8 cellular contexts compared by ENCODE assay signal in the genomic region with DNA sequence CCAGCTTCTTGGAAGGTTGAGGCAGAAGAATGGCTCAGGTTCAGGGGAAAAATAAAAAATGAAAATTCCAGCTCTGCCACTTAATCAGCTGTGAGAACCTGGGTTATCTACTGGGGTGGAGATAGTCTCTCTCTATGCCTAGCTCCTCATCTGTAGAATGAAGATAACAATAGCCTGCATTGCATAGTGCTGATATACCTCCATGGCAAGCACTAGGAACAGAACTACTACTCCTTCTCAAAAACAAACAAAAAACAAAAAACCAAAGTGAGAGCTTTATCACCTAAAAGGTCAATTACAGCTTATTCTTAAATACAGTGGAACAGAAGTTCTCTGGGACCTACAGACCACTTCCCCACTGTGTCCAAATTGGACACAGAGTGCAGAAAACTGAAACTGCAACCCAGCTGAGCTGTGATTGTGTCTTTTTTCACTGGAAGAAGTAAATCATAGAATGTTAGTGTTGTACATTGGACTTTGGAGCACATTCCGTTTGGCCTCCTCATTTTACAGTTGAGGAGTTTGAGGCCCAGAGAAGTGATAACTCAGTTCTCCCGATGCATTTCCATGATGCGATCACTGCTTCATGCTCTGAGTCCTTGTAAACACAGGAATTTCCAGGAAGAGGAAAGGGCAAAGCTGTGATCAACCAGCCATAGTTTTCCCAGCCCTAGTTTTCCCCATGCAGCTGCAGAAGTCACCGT. TPM values are rescaled to one million over a fixed set of nuclear protein-coding genes. Genes with fewer than 3 reads are reported as not detected.
DNase-seq lines count a peak whose midpoint lies in the region; ATAC-seq and TF ChIP-seq lines count a peak whose summit lies in the region.

No MANE protein-coding gene starts in this region.

- peaks cover 16% of the 10 kb centered on the region for H3K4me1 ChIP-seq in lower lobe of right lung

- H3K27me3 Mint-ChIP-seq in CD4-positive, alpha-beta T cell = no peaks in the 10 kb centered on the region
- H3K27me3 Mint-ChIP-seq in activated B cell treated with CpG ODN at 0.5 μM for 24 hours = no peaks in the 10 kb centered on the region

- peak overlapping the region; percentile 37 for H3K4me3 ChIP-seq in lower lobe of right lung

- H3K27ac Mint-ChIP-seq in CD4-positive, alpha-beta T cell = no peak overlapping the region
- no peak overlapping the region for H3K27ac Mint-ChIP-seq in activated B cell treated with CpG ODN at 0.5 μM for 24 hours

- H3K27me3 ChIP-seq in CD4-positive, alpha-beta T cell (ENCODE audit: control insufficient read depth, insufficient read depth, low read length) = no peaks in the 10 kb centered on the region
- no peaks in the 10 kb centered on the region for H3K27me3 ChIP-seq in lower lobe of right lung (ENCODE audit: low read depth)

- H3K27ac ChIP-seq in CD4-positive, alpha-beta T cell (ENCODE audit: low read depth, low read length) = no peak overlapping the region
- no peak overlapping the region for H3K27ac ChIP-seq in lower lobe of right lung

- intact Hi-C loops in CD4-positive, alpha-beta T cell (cut with DNase I, micrococcal nuclease) = loop anchor here (1.0 to 5.0 kb wide), 12 partner anchors 90 to 776 kb away; no protein-coding TSS in a partner anchor
- intact Hi-C loops in activated B cell treated with CpG ODN at 0.5 μM for 24 hours (cut with micrococcal nuclease) (loop anchor here (1.0 kb wide), 7 partner anchors 90 to 776 kb away; no protein-coding TSS in a partner anchor), lower lobe of right lung (cut with DNase I) (loop anchor here (10.0 kb wide), 1 partner anchor 192 kb away; no protein-coding TSS in a partner anchor)

- H3K4me1 Mint-ChIP-seq in CD4-positive, alpha-beta T cell (ENCODE audit: low read depth) = peaks cover 12% of the 10 kb centered on the region
- peaks cover 16% of the 10 kb centered on the region for H3K4me1 Mint-ChIP-seq in activated B cell treated with CpG ODN at 0.5 μM for 24 hours

- POLR2A ChIA-PET in CD4-positive, alpha-beta T cell (lab: Charles Lee) = interaction anchor here (0.8 to 2.3 kb wide), 2 partner anchors 24 to 62 kb away, joined by 3 to 8 read pairs; partner anchors contain the start of genes BCLAF1 and MTFR2
- POLR2A ChIA-PET in activated B cell treated with CpG ODN at 0.5 μM for 24 hours (lab: Charles Lee) = interaction anchor here (1.0 to 1.7 kb wide), 3 partner anchors 24 to 728 kb away, joined by 3 to 8 read pairs (median 5); partner anchors contain the start of genes BCLAF1 and MTFR2

- no peaks in the 10 kb centered on the region for H3K36me3 Mint-ChIP-seq in CD4-positive, alpha-beta T cell (ENCODE audit: low read depth)
- H3K36me3 Mint-ChIP-seq in activated B cell treated with CpG ODN at 0.5 μM for 24 hours (ENCODE audit: low read depth) = no peaks in the 10 kb centered on the region

- no peaks in the 10 kb centered on the region for H3K9me3 Mint-ChIP-seq in CD4-positive, alpha-beta T cell
- H3K9me3 Mint-ChIP-seq in activated B cell treated with CpG ODN at 0.5 μM for 24 hours = no peaks in the 10 kb centered on the region

- H3K36me3 ChIP-seq in lower lobe of right lung = no peaks in the 10 kb centered on the region

- no peak for TF ChIP-seq CTCF in CD4-positive, alpha-beta T cell (IDR thresholded peaks at IDR 0.05)
- no peak for TF ChIP-seq CTCF in activated B cell treated with CpG ODN at 0.5 μM for 24 hours (IDR thresholded peaks at IDR 0.05)
- no peak for TF ChIP-seq CTCF in lower lobe of right lung (IDR thresholded peaks at IDR 0.05)

- no peak for DNase-seq in CD4-positive, alpha-beta T cell
- DNase-seq in activated B cell treated with CpG ODN at 0.5 μM for 24 hours = no peak
- no peak for DNase-seq in lower lobe of right lung
- DNase-seq in NCI-H1105 (lab: John Stamatoyannopoulos, UW) = no peak
- DNase-seq in stimulated activated CD4-positive, alpha-beta T cell treated with anti-CD3 and anti-CD28 coated beads, Interleukin-4, amount 100 ng/mL, for 24 hours = no peak
- DNase-seq in NCI-H1930 (lab: John Stamatoyannopoulos, UW) = no peak
- DNase-seq in stimulated activated CD4-positive, alpha-beta T cell treated with anti-CD3 and anti-CD28 coated beads, Interleukin-2, amount 100 ng/mL, for 24 hours = no peak

- ATAC-seq in CD4-positive, alpha-beta T cell (ENCODE audit: poor library complexity) = peak; percentile 28
- ATAC-seq in GM21723 (IDR thresholded peaks at IDR 0.05; ENCODE audit: unreplicated experiment) (peak; percentile 20), activated B cell treated with CpG ODN at 0.5 μM for 24 hours (ENCODE audit: low read depth) (no peak), lower lobe of right lung (peak; percentile 38 to 43)

- H3K9me3 ChIP-seq in CD4-positive, alpha-beta T cell (ENCODE audit: control insufficient read depth, low read length) = no peaks in the 10 kb centered on the region
- no peaks in the 10 kb centered on the region for H3K9me3 ChIP-seq in lower lobe of right lung

- CTCF ChIA-PET in CD4-positive, alpha-beta T cell (lab: Charles Lee) = interaction anchor here (0.6 to 2.3 kb wide), 22 partner anchors 9 to 1599 kb away, joined by 3 to 12 read pairs (median 4); partner anchors contain the start of gene BCLAF1
- CTCF ChIA-PET in activated B cell treated with CpG ODN at 0.5 μM for 24 hours (lab: Charles Lee) = interaction anchor here (0.6 to 2.4 kb wide), 31 partner anchors 8 to 779 kb away, joined by 3 to 51 read pairs (median 4); no protein-coding TSS in a partner anchor

- H3K4me3 Mint-ChIP-seq in CD4-positive, alpha-beta T cell = peak overlapping the region; percentile 59
- peak overlapping the region; percentile 53 for H3K4me3 Mint-ChIP-seq in activated B cell treated with CpG ODN at 0.5 μM for 24 hours

RNA-seq across cellular contexts. Expression of gene MTFR2, which starts 23.3 kb away (rescaled TPM):
- total RNA-seq in CD4-positive, alpha-beta T cell = 1 to 10 TPM; 1.1 to 1.2 TPM
- total RNA-seq in activated B cell treated with CpG ODN at 0.5 μM for 24 hours = 2.5 and 3.5 TPM in 2 replicates
- 1.5 TPM for total RNA-seq in lower lobe of right lung
